In the genomic region with DNA sequence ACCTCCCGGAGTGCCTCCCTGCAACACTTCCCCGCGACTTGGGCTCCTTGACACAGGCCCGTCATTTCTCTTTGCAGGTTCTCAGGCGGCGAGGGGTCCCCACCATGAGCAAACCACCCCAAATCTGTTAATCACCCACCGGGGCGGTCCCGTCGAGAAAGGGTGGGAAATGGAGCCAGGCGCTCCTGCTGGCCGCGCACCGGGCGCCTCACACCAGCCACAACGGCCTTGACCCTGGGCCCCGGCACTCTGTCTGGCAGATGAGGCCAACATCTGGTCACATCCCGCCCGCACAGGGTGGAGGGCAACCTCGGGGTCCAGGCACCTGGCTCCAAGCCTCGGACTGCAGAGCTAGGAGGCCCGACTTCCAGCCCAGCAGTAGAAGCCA, we compare ENCODE assay signal across 12 cellular contexts. TPM values are rescaled to one million over a fixed set of nuclear protein-coding genes. Genes with fewer than 3 reads are reported as not detected.
DNase-seq lines count a peak whose midpoint lies in the region; ATAC-seq and TF ChIP-seq lines count a peak whose summit lies in the region.
"Had no signal": no experiment of that assay in that cellular context is flagged by ENCODE, and none has a peak within 500 bp of the region (broad histone marks: within the 10 kb centered on the region; RNA-seq: fewer than 3 reads in every experiment).

No MANE protein-coding gene starts in this region.

- no peak overlapping the region for H3K27ac Mint-ChIP-seq in activated naive CD4-positive, alpha-beta T cell treated with anti-CD3 and anti-CD28 coated beads, Interleukin-2, amount 10 ng/mL, durations not matched to agents 7 days and 5 days
- H3K27ac Mint-ChIP-seq in type B pancreatic cell, result no peak overlapping the region

- H3K4me1 Mint-ChIP-seq in activated naive CD4-positive, alpha-beta T cell treated with anti-CD3 and anti-CD28 coated beads, Interleukin-2, amount 10 ng/mL, durations not matched to agents 7 days and 5 days, result peaks cover 20% of the 10 kb centered on the region
- peaks cover 9% of the 10 kb centered on the region for H3K4me1 Mint-ChIP-seq in activated T-cell treated with anti-CD3 and anti-CD28 coated beads, Interleukin-2, amount 50 U/mL, for 4 hours (ENCODE audit: low read depth)
- H3K4me1 Mint-ChIP-seq in type B pancreatic cell (ENCODE audit: unreplicated experiment), result peaks cover 5% of the 10 kb centered on the region

- DNase-seq in activated naive CD4-positive, alpha-beta T cell treated with anti-CD3 and anti-CD28 coated beads, Interleukin-2, amount 10 ng/mL, durations not matched to agents 7 days and 5 days, result peak; percentile 16
- no peak for DNase-seq in activated naive CD4-positive, alpha-beta T cell treated with anti-CD3 and anti-CD28 coated beads, Interleukin-2, amount 50 U/mL, for 16 hours
- DNase-seq in activated T-cell treated with anti-CD3 and anti-CD28 coated beads, Interleukin-2, amount 50 U/mL, for 4 hours, result no peak
- DNase-seq in left lobe of liver (ENCODE audit: low spot score) (peak; percentile 28), type B pancreatic cell (ENCODE audit: extremely low spot score, unreplicated experiment) (peak; percentile 67), NCI-H2227 treated with DMSO at 0.1 percent for 48 hours (lab: John Stamatoyannopoulos, UW) (no peak)
- no peak for DNase-seq in NK-92 treated with Interleukin-12 subunit alpha and Interleukin-12 subunit beta, amount 100 ng/mL, for 24 hours (lab: John Stamatoyannopoulos, UW)
- DNase-seq: GDM1, NCI-H1417 treated with DMSO at 0.1 percent for 48 hours had no signal

- no peaks in the 10 kb centered on the region for H3K9me3 Mint-ChIP-seq in activated naive CD4-positive, alpha-beta T cell treated with anti-CD3 and anti-CD28 coated beads, Interleukin-2, amount 10 ng/mL, durations not matched to agents 7 days and 5 days
- H3K9me3 Mint-ChIP-seq in activated T-cell treated with anti-CD3 and anti-CD28 coated beads, Interleukin-2, amount 50 U/mL, for 4 hours, result no peaks in the 10 kb centered on the region
- no peaks in the 10 kb centered on the region for H3K9me3 Mint-ChIP-seq in type B pancreatic cell

- CTCF ChIA-PET in activated naive CD4-positive, alpha-beta T cell treated with anti-CD3 and anti-CD28 coated beads, Interleukin-2, amount 10 ng/mL, durations not matched to agents 7 days and 5 days (lab: Charles Lee), result no interaction called here

- no peak for ATAC-seq in activated T-cell treated with anti-CD3 and anti-CD28 coated beads, Interleukin-2, amount 50 U/mL, for 4 hours
- ATAC-seq in left lobe of liver (no peak), GM21447 (IDR thresholded peaks at IDR 0.05; ENCODE audit: unreplicated experiment) (no peak)

- no peak for TF ChIP-seq CTCF in type B pancreatic cell (conservative IDR thresholded peaks at IDR 0.05)

- H3K27me3 Mint-ChIP-seq in activated naive CD4-positive, alpha-beta T cell treated with anti-CD3 and anti-CD28 coated beads, Interleukin-2, amount 10 ng/mL, durations not matched to agents 7 days and 5 days, result peaks cover 30% of the 10 kb centered on the region
- H3K27me3 Mint-ChIP-seq in activated T-cell treated with anti-CD3 and anti-CD28 coated beads, Interleukin-2, amount 50 U/mL, for 4 hours (ENCODE audit: low read depth), result peaks cover 2% of the 10 kb centered on the region
- peaks cover 37% of the 10 kb centered on the region for H3K27me3 Mint-ChIP-seq in type B pancreatic cell

- peak overlapping the region; percentile 35 for H3K4me3 Mint-ChIP-seq in activated naive CD4-positive, alpha-beta T cell treated with anti-CD3 and anti-CD28 coated beads, Interleukin-2, amount 10 ng/mL, durations not matched to agents 7 days and 5 days
- H3K4me3 Mint-ChIP-seq in activated T-cell treated with anti-CD3 and anti-CD28 coated beads, Interleukin-2, amount 50 U/mL, for 4 hours, result peak overlapping the region; percentile 67
- peak overlapping the region; percentile 44 for H3K4me3 Mint-ChIP-seq in type B pancreatic cell

- no peaks in the 10 kb centered on the region for H3K36me3 Mint-ChIP-seq in activated naive CD4-positive, alpha-beta T cell treated with anti-CD3 and anti-CD28 coated beads, Interleukin-2, amount 10 ng/mL, durations not matched to agents 7 days and 5 days
- no peaks in the 10 kb centered on the region for H3K36me3 Mint-ChIP-seq in activated T-cell treated with anti-CD3 and anti-CD28 coated beads, Interleukin-2, amount 50 U/mL, for 4 hours (ENCODE audit: insufficient read depth)
- H3K36me3 Mint-ChIP-seq in type B pancreatic cell, result no peaks in the 10 kb centered on the region

RNA-seq across cellular contexts. Expression of gene TERT, which starts 0.8 kb away (rescaled TPM):
- total RNA-seq in activated T-cell treated with anti-CD3 and anti-CD28 coated beads, Interleukin-2, amount 50 U/mL, for 4 hours, result 10 to 100 TPM in 2 of 3 donors, 1 to 10 TPM in 1; 9.5 to 16.7 (median 10.5) TPM
- total RNA-seq in left lobe of liver (0.10 TPM), type B pancreatic cell (ENCODE audit: low replicate concordance) (1.7 and 2.4 TPM in 2 replicates)
- total RNA-seq: epithelial cell of proximal tubule, urinary bladder had no signal

RNA-seq across cellular contexts. Expression of gene CLPTM1L, which starts 49.3 kb away (rescaled TPM):
- 100 to 1,000 TPM; 143 to 150 (median 145) TPM for total RNA-seq in activated T-cell treated with anti-CD3 and anti-CD28 coated beads, Interleukin-2, amount 50 U/mL, for 4 hours
- total RNA-seq in left lobe of liver, result 147 TPM
- total RNA-seq in type B pancreatic cell (ENCODE audit: low replicate concordance), result 84.8 and 90.1 TPM in 2 replicates

Comparison
In these comparisons a context has a peak if more than half of its experiments do, and no peak if none do; other contexts are left out.
1. DNase-seq: peak in activated naive CD4-positive, alpha-beta T cell treated with anti-CD3 and anti-CD28 coated beads, Interleukin-2, amount 10 ng/mL, durations not matched to agents 7 days and 5 days (single experiment), left lobe of liver (single experiment) and type B pancreatic cell (single experiment); none in activated naive CD4-positive, alpha-beta T cell treated with anti-CD3 and anti-CD28 coated beads, Interleukin-2, amount 50 U/mL, for 16 hours (single experiment), activated T-cell treated with anti-CD3 and anti-CD28 coated beads, Interleukin-2, amount 50 U/mL, for 4 hours (single experiment), NCI-H2227 treated with DMSO at 0.1 percent for 48 hours (single experiment) and NK-92 treated with Interleukin-12 subunit alpha and Interleukin-12 subunit beta, amount 100 ng/mL, for 24 hours (single experiment).
2. Peak in every context shown above with its lines, with median percentiles within 50 percentile points of each other: H3K4me3 Mint-ChIP-seq.